8 cellular contexts compared by ENCODE assay signal in genomic region chr7:135512135-135512887, GRCh38. TPM values are rescaled to one million over a fixed set of nuclear protein-coding genes. Genes with fewer than 3 reads are reported as not detected.
DNase-seq lines count a peak whose midpoint lies in the region; ATAC-seq and TF ChIP-seq lines count a peak whose summit lies in the region.

No MANE protein-coding gene starts in this region.

- peak; percentile 52 for DNase-seq in BE2C
- DNase-seq in NCI-H1694 treated with DMSO at 0.1 percent for 48 hours (lab: John Stamatoyannopoulos, UW), result peak; percentile 74
- DNase-seq in SW 1271 (lab: John Stamatoyannopoulos, UW), result peak; percentile 10 to 81
- peak; percentile 66 for DNase-seq in fibroblast of peridontal ligament (ENCODE audit: extremely low read depth)
- peak in 1 of 2 donors; percentile 6 for DNase-seq in gastrocnemius medialis
- DNase-seq in UCSD-AML1 (lab: John Stamatoyannopoulos, UW; ENCODE audit: unreplicated experiment), result no peak

- no peak for TF ChIP-seq POLR2A in gastrocnemius medialis (IDR thresholded peaks at IDR 0.05)

- H3K4me3 ChIP-seq in BE2C (ENCODE audit: low read depth, low read length) (no peak overlapping the region), gastrocnemius medialis (no peak overlapping the region)

- H3K9me3 ChIP-seq in BE2C (no peaks in the 10 kb centered on the region), gastrocnemius medialis (no peaks in the 10 kb centered on the region)

- no peaks in the 10 kb centered on the region for H3K36me3 ChIP-seq in BE2C
- no peaks in the 10 kb centered on the region for H3K36me3 ChIP-seq in gastrocnemius medialis

- H3K27me3 ChIP-seq in BE2C (no peaks in the 10 kb centered on the region), gastrocnemius medialis (no peaks in the 10 kb centered on the region)

- in situ Hi-C loops in gastrocnemius medialis (cut with MboI; ENCODE audit: low sequenced_read_pairs in 4 of 4), result loop anchor here in 2 of 4 donors (5.0 to 25.0 kb wide), 2 partner anchors 45 to 1200 kb away; partner anchors contain the start of genes NUP205 (in 2 of the 2) and SLC35B4 (in 1 of the 2)

- TF ChIP-seq CTCF in BE2C (IDR thresholded peaks at IDR 0.05; ENCODE audit: low read depth, low read length) (peak; percentile 68), GM12874 (IDR thresholded peaks at IDR 0.05; ENCODE audit: insufficient read depth, low read depth, low read length) (peak; percentile 40; the same call in 1 of the 2 replicates), gastrocnemius medialis (IDR thresholded peaks at IDR 0.05 in 4 of 5, conservative IDR thresholded peaks at IDR 0.05 in 1 of 5) (peak in 4 of 5 experiments; percentile 32 to 53 (median 40))

- intact Hi-C loops in gastrocnemius medialis (cut with DNase I; ENCODE audit: low total_unique reads), result loop anchor here (5.0 kb wide), 1 partner anchor 150 kb away; the partner anchor contains the start of gene STMP1

- no peak overlapping the region for H3K27ac ChIP-seq in gastrocnemius medialis

- H3K4me1 ChIP-seq in BE2C, result no peaks in the 10 kb centered on the region
- H3K4me1 ChIP-seq in gastrocnemius medialis, result peaks cover 17 to 20% of the 10 kb centered on the region in 2 donors

- ATAC-seq in HG02884 (IDR thresholded peaks at IDR 0.05; ENCODE audit: unreplicated experiment) (peak; percentile 33), gastrocnemius medialis (no peak)

RNA-seq across cellular contexts. Expression of gene CNOT4, which starts 2.4 kb away (rescaled TPM):
- polyA plus RNA-seq in BE2C (2012; ENCODE audit: insufficient read depth, insufficient read length, low read depth), result 13.1 TPM
- 10 to 100 TPM; 25.5 to 38.1 (median 30.7) TPM for total RNA-seq in gastrocnemius medialis

RNA-seq across cellular contexts. Expression of gene NUP205, which starts 45.4 kb away (rescaled TPM):
- polyA plus RNA-seq in BE2C (2012; ENCODE audit: insufficient read depth, insufficient read length, low read depth), result 44.7 TPM
- total RNA-seq in gastrocnemius medialis, result 10 to 100 TPM; 12.7 to 33.5 (median 23.6) TPM
